Comparison of ENCODE assay signal across 11 cellular contexts in genomic region chr11:120835601-120836228, GRCh38.
DNase-seq lines count a peak whose midpoint lies in the region; ATAC-seq lines count a peak whose summit lies in the region.
"Had no signal": no experiment of that assay in that cellular context is flagged by ENCODE, and none has a peak within 500 bp of the region (broad histone marks: within the 10 kb centered on the region; RNA-seq: fewer than 3 reads in every experiment).

No MANE protein-coding gene starts in this region.

- ATAC-seq in HG02870 (IDR thresholded peaks at IDR 0.05; ENCODE audit: unreplicated experiment): peak; percentile 94
- peak; percentile 88 for ATAC-seq in stimulated activated naive CD8-positive, alpha-beta T cell treated with anti-CD3 and anti-CD28 coated beads, Interleukin-15, amount 100 ng/mL, for 72 hours
- ATAC-seq: K562 had no signal

- H3K27ac Mint-ChIP-seq in stimulated activated naive CD8-positive, alpha-beta T cell treated with anti-CD3 and anti-CD28 coated beads, Interleukin-15, amount 100 ng/mL, for 72 hours: no peak overlapping the region

- H3K4me3 Mint-ChIP-seq in stimulated activated naive CD8-positive, alpha-beta T cell treated with anti-CD3 and anti-CD28 coated beads, Interleukin-15, amount 100 ng/mL, for 72 hours: no peak overlapping the region

- peaks cover 46% of the 10 kb centered on the region for H3K27me3 Mint-ChIP-seq in stimulated activated naive CD8-positive, alpha-beta T cell treated with anti-CD3 and anti-CD28 coated beads, Interleukin-15, amount 100 ng/mL, for 72 hours

- H3K9me3 Mint-ChIP-seq in stimulated activated naive CD8-positive, alpha-beta T cell treated with anti-CD3 and anti-CD28 coated beads, Interleukin-15, amount 100 ng/mL, for 72 hours: no peaks in the 10 kb centered on the region

- peak; percentile 4 for DNase-seq in stimulated activated CD4-positive, alpha-beta T cell treated with anti-CD3 and anti-CD28 coated beads, Interleukin-12 subunit alpha, Interleukin-12 subunit beta, amount 100 ng/mL, for 4 hours
- DNase-seq in stimulated activated CD4-positive, alpha-beta T cell treated with anti-CD3 and anti-CD28 coated beads, Interleukin-4, amount 100 ng/mL, for 4 hours: no peak
- DNase-seq in activated CD8-positive, alpha-beta memory T cell treated with anti-CD3 and anti-CD28 coated beads, Interleukin-2, amount 50 U/mL, for 48 hours: peak; percentile 61
- peak; percentile 2 to 32 for DNase-seq in stimulated activated naive CD8-positive, alpha-beta T cell treated with anti-CD3 and anti-CD28 coated beads, Interleukin-15, amount 100 ng/mL, for 72 hours
- DNase-seq in DMS53 (lab: John Stamatoyannopoulos, UW): no peak
- DNase-seq in NCI-H748 treated with DMSO at 0.1 percent for 48 hours (lab: John Stamatoyannopoulos, UW): no peak
- no peak for DNase-seq in NCI-H1930 (lab: John Stamatoyannopoulos, UW)
- DNase-seq: C1 segment of cervical spinal cord, thyroid gland had no signal

- H3K4me1 Mint-ChIP-seq in stimulated activated naive CD8-positive, alpha-beta T cell treated with anti-CD3 and anti-CD28 coated beads, Interleukin-15, amount 100 ng/mL, for 72 hours: peaks cover 7% of the 10 kb centered on the region

Comparison
In these comparisons a context has a peak if more than half of its experiments do, and no peak if none do; other contexts are left out.
1. DNase-seq: peak in stimulated activated CD4-positive, alpha-beta T cell treated with anti-CD3 and anti-CD28 coated beads, Interleukin-12 subunit alpha, Interleukin-12 subunit beta, amount 100 ng/mL, for 4 hours (single experiment), activated CD8-positive, alpha-beta memory T cell treated with anti-CD3 and anti-CD28 coated beads, Interleukin-2, amount 50 U/mL, for 48 hours (single experiment) and stimulated activated naive CD8-positive, alpha-beta T cell treated with anti-CD3 and anti-CD28 coated beads, Interleukin-15, amount 100 ng/mL, for 72 hours (2 of 2); none in stimulated activated CD4-positive, alpha-beta T cell treated with anti-CD3 and anti-CD28 coated beads, Interleukin-4, amount 100 ng/mL, for 4 hours (0 of 2), DMS53 (single experiment), NCI-H748 treated with DMSO at 0.1 percent for 48 hours (single experiment) and NCI-H1930 (0 of 2).